ENCODE assay signal across 1 cellular context in the genomic region with DNA sequence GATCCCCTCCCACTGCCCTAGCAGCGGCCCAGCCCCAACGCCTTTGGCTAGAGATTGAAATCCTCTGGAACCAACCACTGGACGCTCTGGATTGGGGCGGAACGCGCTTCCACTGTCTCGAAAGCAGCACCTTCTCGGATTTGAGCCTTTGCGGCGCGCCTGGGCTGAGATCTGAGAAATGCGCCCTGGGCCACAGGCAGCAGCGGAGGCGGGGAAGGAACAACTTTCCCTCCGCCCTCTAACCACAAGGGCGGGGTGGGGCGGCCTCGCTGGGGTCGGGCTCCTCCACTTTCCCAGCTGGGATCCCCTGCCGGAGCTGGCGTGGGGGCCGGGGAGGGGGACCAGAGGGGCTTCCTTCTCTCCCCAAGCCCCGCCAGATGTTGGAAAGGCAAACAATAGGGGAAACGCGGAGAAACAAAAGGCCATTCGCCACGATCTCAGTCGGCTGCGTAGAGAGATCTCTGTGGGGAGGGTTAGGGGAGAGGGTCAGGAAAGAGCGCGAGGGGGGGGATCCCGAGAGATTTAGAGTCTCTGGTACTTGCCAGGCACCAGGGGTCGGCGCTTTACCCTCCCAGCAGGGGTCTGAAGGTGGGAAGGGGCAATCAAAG.
TF ChIP-seq lines count a peak whose summit lies in the region.

No MANE protein-coding gene starts in this region.

TF ChIP-seq in HepG2, 621 proteins besides CTCF, POLR2A, EP300 and RAD21:
- TF ChIP-seq, protein P1, sequence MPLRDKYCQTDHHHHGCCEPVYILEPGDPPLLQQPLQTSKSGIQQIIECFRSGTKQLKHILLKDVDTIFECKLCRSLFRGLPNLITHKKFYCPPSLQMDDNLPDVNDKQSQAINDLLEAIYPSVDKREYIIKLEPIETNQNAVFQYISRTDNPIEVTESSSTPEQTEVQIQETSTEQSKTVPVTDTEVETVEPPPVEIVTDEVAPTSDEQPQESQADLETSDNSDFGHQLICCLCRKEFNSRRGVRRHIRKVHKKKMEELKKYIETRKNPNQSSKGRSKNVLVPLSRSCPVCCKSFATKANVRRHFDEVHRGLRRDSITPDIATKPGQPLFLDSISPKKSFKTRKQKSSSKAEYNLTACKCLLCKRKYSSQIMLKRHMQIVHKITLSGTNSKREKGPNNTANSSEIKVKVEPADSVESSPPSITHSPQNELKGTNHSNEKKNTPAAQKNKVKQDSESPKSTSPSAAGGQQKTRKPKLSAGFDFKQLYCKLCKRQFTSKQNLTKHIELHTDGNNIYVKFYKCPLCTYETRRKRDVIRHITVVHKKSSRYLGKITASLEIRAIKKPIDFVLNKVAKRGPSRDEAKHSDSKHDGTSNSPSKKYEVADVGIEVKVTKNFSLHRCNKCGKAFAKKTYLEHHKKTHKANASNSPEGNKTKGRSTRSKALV (CRISPR knock-in tag; IDR thresholded peaks at IDR 0.05), result 0 out of 2 replicates have a peak, but pooled peaks have one; percentile 23
- TF ChIP-seq ZNF160 (CRISPR knock-in tag; IDR thresholded peaks at IDR 0.05), result no peak
- TF ChIP-seq, protein P2, sequence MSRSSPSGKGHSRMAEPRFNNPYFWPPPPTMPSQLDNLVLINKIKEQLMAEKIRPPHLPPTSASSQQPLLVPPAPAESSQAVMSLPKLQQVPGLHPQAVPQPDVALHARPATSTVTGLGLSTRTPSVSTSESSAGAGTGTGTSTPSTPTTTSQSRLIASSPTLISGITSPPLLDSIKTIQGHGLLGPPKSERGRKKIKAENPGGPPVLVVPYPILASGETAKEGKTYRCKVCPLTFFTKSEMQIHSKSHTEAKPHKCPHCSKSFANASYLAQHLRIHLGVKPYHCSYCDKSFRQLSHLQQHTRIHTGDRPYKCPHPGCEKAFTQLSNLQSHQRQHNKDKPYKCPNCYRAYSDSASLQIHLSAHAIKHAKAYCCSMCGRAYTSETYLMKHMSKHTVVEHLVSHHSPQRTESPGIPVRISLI (CRISPR knock-in tag; IDR thresholded peaks at IDR 0.05; ENCODE audit: borderline replicate concordance), result no peak
- TF ChIP-seq ZC3H4 (CRISPR knock-in tag; IDR thresholded peaks at IDR 0.05; ENCODE audit: borderline replicate concordance), result no peak
